Comparison of ENCODE assay signal across 1 cellular context in genomic region chr15:99104788-99105515, GRCh38.
TF ChIP-seq lines count a peak whose summit lies in the region.

TSS of gene SYNM (plus strand) at chr15:99105080. CDS start at chr15:99105200, 120 bp downstream.

TF ChIP-seq in HepG2, 621 proteins besides CTCF, POLR2A, EP300 and RAD21 (continued from another document and continues in another):
- no peak; the same call in 1 of the 2 replicates for TF ChIP-seq ZBTB43 (CRISPR knock-in tag; conservative IDR thresholded peaks at IDR 0.05)
- no peak for TF ChIP-seq ZBTB21 (CRISPR knock-in tag; IDR thresholded peaks at IDR 0.05)
- TF ChIP-seq ZNF33B (CRISPR knock-in tag; IDR thresholded peaks at IDR 0.05), result peak; percentile 53; the same call in 1 of the 2 replicates
- no peak for TF ChIP-seq ZNF644 (CRISPR knock-in tag; IDR thresholded peaks at IDR 0.05; ENCODE audit: low read depth)
- no peak for TF ChIP-seq ARID3A (IDR thresholded peaks at IDR 0.05; ENCODE audit: low read depth, low read length)
- TF ChIP-seq ZNF777 (CRISPR knock-in tag; IDR thresholded peaks at IDR 0.05), result peak; percentile 99
- no peak for TF ChIP-seq ZNF704 (CRISPR knock-in tag; IDR thresholded peaks at IDR 0.05; ENCODE audit: borderline replicate concordance)
- no peak for TF ChIP-seq ZNF44 (CRISPR knock-in tag; IDR thresholded peaks at IDR 0.05)
- TF ChIP-seq PHF21A (CRISPR knock-in tag; IDR thresholded peaks at IDR 0.05), result peak; percentile 79
- TF ChIP-seq ATF3 (CRISPR knock-in tag; IDR thresholded peaks at IDR 0.05), result no peak; the same call in 1 of the 2 replicates
- no peak for TF ChIP-seq ZNF280D (CRISPR knock-in tag; IDR thresholded peaks at IDR 0.05)
- no peak for TF ChIP-seq ATM (IDR thresholded peaks at IDR 0.05; ENCODE audit: borderline replicate concordance)
- no peak for TF ChIP-seq RXRA (CRISPR knock-in tag; IDR thresholded peaks at IDR 0.05)
- peak; percentile 66 for TF ChIP-seq MXD1 (CRISPR knock-in tag; IDR thresholded peaks at IDR 0.05)
- no peak for TF ChIP-seq NCOA5 (CRISPR knock-in tag; IDR thresholded peaks at IDR 0.05)
- peak; percentile 79; the same call in 1 of the 2 replicates for TF ChIP-seq ZNF556 (CRISPR knock-in tag; IDR thresholded peaks at IDR 0.05; ENCODE audit: borderline replicate concordance)
- no peak for TF ChIP-seq ZNF180 (CRISPR knock-in tag; IDR thresholded peaks at IDR 0.05; ENCODE audit: borderline replicate concordance, low read depth)
- TF ChIP-seq GTF2F1 (IDR thresholded peaks at IDR 0.05; ENCODE audit: low read length), result no peak
- peak; percentile 55 for TF ChIP-seq MTERF4 (CRISPR knock-in tag; IDR thresholded peaks at IDR 0.05)
- TF ChIP-seq ZBTB25 (CRISPR knock-in tag; IDR thresholded peaks at IDR 0.05), result peak; percentile 53; the same call in 1 of the 2 replicates
- TF ChIP-seq GATAD2A (CRISPR knock-in tag; IDR thresholded peaks at IDR 0.05), result 0 out of 2 replicates have a peak, but pooled peaks have one; percentile 19
- no peak for TF ChIP-seq ATF1 (CRISPR knock-in tag; IDR thresholded peaks at IDR 0.05)
- peak; percentile 70 for TF ChIP-seq TFDP2 (CRISPR knock-in tag; IDR thresholded peaks at IDR 0.05)
- TF ChIP-seq ZNF382 (CRISPR knock-in tag; IDR thresholded peaks at IDR 0.05; ENCODE audit: borderline replicate concordance), result no peak
- no peak for TF ChIP-seq MLXIP (CRISPR knock-in tag; IDR thresholded peaks at IDR 0.05; ENCODE audit: borderline replicate concordance)
- peak; percentile 56 for TF ChIP-seq ZNF883 (CRISPR knock-in tag; IDR thresholded peaks at IDR 0.05; ENCODE audit: not compliant biosample characterization)
- TF ChIP-seq NFAT5 (CRISPR knock-in tag; IDR thresholded peaks at IDR 0.05), result peak; percentile 83
- peak; percentile 76; the same call in 1 of the 2 replicates for TF ChIP-seq ZFP82 (CRISPR knock-in tag; IDR thresholded peaks at IDR 0.05; ENCODE audit: borderline replicate concordance)
- no peak for TF ChIP-seq CHD2 (IDR thresholded peaks at IDR 0.05; ENCODE audit: low read depth, low read length)
- TF ChIP-seq ZFP37 (CRISPR knock-in tag; IDR thresholded peaks at IDR 0.05; ENCODE audit: borderline replicate concordance), result no peak
- TF ChIP-seq ZFP36L2 (CRISPR knock-in tag; IDR thresholded peaks at IDR 0.05), result no peak
